9 cellular contexts compared by ENCODE assay signal in genomic region chr1:156055649-156056048, GRCh38. TPM values are rescaled to one million over a fixed set of nuclear protein-coding genes. Genes with fewer than 3 reads are reported as not detected.
DNase-seq lines count a peak whose midpoint lies in the region; ATAC-seq and TF ChIP-seq lines count a peak whose summit lies in the region.
"Had no signal": no experiment of that assay in that cellular context is flagged by ENCODE, and none has a peak within 500 bp of the region (broad histone marks: within the 10 kb centered on the region; RNA-seq: fewer than 3 reads in every experiment).

No MANE protein-coding gene starts in this region.

- WGBS in mesodermal cell (ENCODE audit: insufficient coverage in 2 of 2), 2 experiments, result 87% methylated on average over 3 of the region's 6 CpGs; no CpG with 5 or more reads in 1 of the 2 experiments

- TF ChIP-seq CTCF in AG04449 (IDR thresholded peaks at IDR 0.05; ENCODE audit: insufficient read depth, low read length, missing control alignments) (no peak), astrocyte of the cerebellum (IDR thresholded peaks at IDR 0.05; ENCODE audit: low read depth, low read length, missing control alignments) (no peak)

- CTCF ChIA-PET in AG04449 (lab: Yijun Ruan, JAX), result interaction anchor here (1.3 to 3.3 kb wide), 2 partner anchors 10 to 23 kb away, joined by 3 to 27 read pairs; no protein-coding TSS in a partner anchor

- H3K4me1 ChIP-seq in mesodermal cell (ENCODE audit: control insufficient read depth, insufficient read depth, low read length, poor library complexity, severe bottlenecking), result peaks cover 8% of the 10 kb centered on the region

- H3K36me3 ChIP-seq in mesodermal cell (ENCODE audit: control insufficient read depth, insufficient read depth, low read length), result peaks cover 42% of the 10 kb centered on the region

- ATAC-seq in GM19324 (IDR thresholded peaks at IDR 0.05; ENCODE audit: low FRiP score, unreplicated experiment) (no peak), HG02642 (IDR thresholded peaks at IDR 0.05; ENCODE audit: poor library complexity, unreplicated experiment) (no peak)

- H3K4me3 ChIP-seq in AG04449 (ENCODE audit: low read depth, low read length), result peak overlapping the region; percentile 99
- peak overlapping the region; percentile 76 for H3K4me3 ChIP-seq in Jurkat, Clone E6-1 (ENCODE audit: low read length)
- peak overlapping the region; percentile 98 for H3K4me3 ChIP-seq in astrocyte of the cerebellum (ENCODE audit: low read depth, low read length)
- H3K4me3 ChIP-seq in mesodermal cell (ENCODE audit: extremely low read depth, insufficient read depth, low read length, poor library complexity, severe bottlenecking), result peak overlapping the region; percentile 89

- in situ Hi-C loops in astrocyte of the cerebellum (cut with HindIII; ENCODE audit: low sequenced_read_pairs), result loop anchor here (5.0 kb wide), 1 partner anchor 43 kb away; no protein-coding TSS in a partner anchor

- DNase-seq in AG04449 (ENCODE audit: low read depth, low spot score) (no peak), astrocyte of the cerebellum (ENCODE audit: low read depth) (no peak), inferior parietal cortex (ENCODE audit: extremely low spot score) (no peak), SHP77 (lab: John Stamatoyannopoulos, UW) (no peak)
- DNase-seq in Jurkat, Clone E6-1 (ENCODE audit: low read depth, low spot score), result no peak
- DNase-seq: NCI-H774 had no signal

- POLR2A ChIA-PET in AG04449 (lab: Yijun Ruan, JAX), result no interaction called here

- H3K27ac ChIP-seq in mesodermal cell (ENCODE audit: low read depth, low read length, severe bottlenecking), result no peak overlapping the region

- no peaks in the 10 kb centered on the region for H3K9me3 ChIP-seq in mesodermal cell (ENCODE audit: control insufficient read depth, low read length)

RNA-seq across cellular contexts. Expression of gene LAMTOR2, which starts 1.1 kb away (rescaled TPM):
- 138 TPM for polyA plus RNA-seq in Jurkat, Clone E6-1 (2012; ENCODE audit: insufficient read depth, insufficient read length)
- polyA plus RNA-seq in mesodermal cell (2013, experiment 1 of 2), result 87.0 TPM
- polyA plus RNA-seq in mesodermal cell (2013, experiment 2 of 2), result 84.4 TPM

RNA-seq across cellular contexts. Expression of gene UBQLN4, which starts 2.1 kb away (rescaled TPM):
- polyA plus RNA-seq in Jurkat, Clone E6-1 (2012; ENCODE audit: insufficient read depth, insufficient read length), result 23.1 TPM
- polyA plus RNA-seq in mesodermal cell (2013, experiment 1 of 2), result 49.2 TPM
- 41.5 TPM for polyA plus RNA-seq in mesodermal cell (2013, experiment 2 of 2)

RNA-seq across cellular contexts. Expression of gene RAB25, which starts 5.3 kb away (rescaled TPM):
- polyA plus RNA-seq in Jurkat, Clone E6-1 (2012; ENCODE audit: insufficient read depth, insufficient read length), result not detected
- polyA plus RNA-seq in mesodermal cell (2013, experiment 1 of 2), result 0.74 TPM
- polyA plus RNA-seq in mesodermal cell (2013, experiment 2 of 2), result 0.91 TPM

RNA-seq across cellular contexts. Expression of gene MEX3A, which starts 26.6 kb away (rescaled TPM):
- polyA plus RNA-seq in Jurkat, Clone E6-1 (2012; ENCODE audit: insufficient read depth, insufficient read length), result 23.6 TPM
- polyA plus RNA-seq in mesodermal cell (2013, experiment 1 of 2), result 61.7 TPM
- polyA plus RNA-seq in mesodermal cell (2013, experiment 2 of 2), result 47.5 TPM

RNA-seq across cellular contexts. Expression of gene SSR2, which starts 34.9 kb away (rescaled TPM):
- polyA plus RNA-seq in Jurkat, Clone E6-1 (2012; ENCODE audit: insufficient read depth, insufficient read length), result 195 TPM
- 466 TPM for polyA plus RNA-seq in mesodermal cell (2013, experiment 1 of 2)
- polyA plus RNA-seq in mesodermal cell (2013, experiment 2 of 2), result 390 TPM
